8 cellular contexts compared by ENCODE assay signal in the genomic region with DNA sequence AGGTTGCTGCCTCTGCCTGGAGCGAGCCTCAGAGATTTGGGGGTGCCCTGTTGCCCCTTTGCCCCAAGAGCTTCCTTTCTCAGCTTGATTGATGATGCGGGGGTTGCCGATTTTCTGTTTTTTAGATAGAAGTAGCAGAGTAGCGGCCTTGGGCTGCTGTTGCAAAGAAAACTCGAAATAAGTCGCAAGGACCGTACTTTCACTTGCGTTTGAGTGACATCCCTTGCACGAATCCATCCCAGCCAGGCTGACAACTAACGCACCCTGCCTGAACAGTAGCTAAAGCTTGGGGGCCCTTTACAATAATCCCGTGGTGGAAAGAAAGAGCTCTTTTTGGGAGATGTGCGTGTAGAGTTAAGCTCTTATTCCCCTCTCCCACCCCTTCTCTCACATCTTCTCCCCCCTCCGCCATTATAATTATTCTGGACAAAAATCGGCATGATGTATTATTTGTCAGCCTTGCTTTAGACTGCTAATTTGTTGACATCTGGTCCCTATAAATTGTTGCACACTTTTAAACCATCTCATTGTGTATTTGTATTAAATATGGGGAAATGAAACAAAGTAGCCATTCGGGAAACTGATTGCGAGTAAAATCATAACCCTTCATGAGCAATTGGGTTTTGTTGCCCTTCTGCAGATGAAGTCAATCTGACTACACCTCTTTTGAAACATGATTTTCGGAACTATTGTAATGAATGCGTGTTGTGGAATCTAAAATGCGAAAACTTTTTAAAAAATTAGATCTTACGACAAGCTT. TPM values are rescaled to one million over a fixed set of nuclear protein-coding genes. Genes with fewer than 3 reads are reported as not detected.
DNase-seq lines count a peak whose midpoint lies in the region; ATAC-seq and TF ChIP-seq lines count a peak whose summit lies in the region.

No MANE protein-coding gene starts in this region.

- peak in 9 of 10 experiments; percentile 8 to 44 (median 19) for DNase-seq in CD4-positive, alpha-beta T cell
- no peak for DNase-seq in WERI-Rb-1
- peak in 3 of 10 donors; percentile 17 to 40 (median 39) for DNase-seq in dorsolateral prefrontal cortex
- no peak for DNase-seq in mesothelial cell of epicardium (ENCODE audit: low spot score in 2 of 2, unreplicated experiment in 2 of 2)
- peak in 4 of 6 experiments; percentile 23 to 62 (median 53) for DNase-seq in stimulated activated naive CD4-positive, alpha-beta T cell (lab: John Stamatoyannopoulos, UW)
- DNase-seq in NCI-H526 treated with DMSO at 0.1 percent for 48 hours (lab: John Stamatoyannopoulos, UW), result no peak

- H3K27me3 ChIP-seq in CD4-positive, alpha-beta T cell (ENCODE audit: control insufficient read depth, insufficient read depth, low read length), result no peaks in the 10 kb centered on the region
- H3K27me3 ChIP-seq in WERI-Rb-1 (ENCODE audit: insufficient read depth, low read depth, severe bottlenecking) (no peaks in the 10 kb centered on the region), dorsolateral prefrontal cortex (no peaks in the 10 kb centered on the region)

- peak overlapping the region; percentile 91 for H3K27ac Mint-ChIP-seq in CD4-positive, alpha-beta T cell
- peak overlapping the region; percentile 97 for H3K27ac Mint-ChIP-seq in mesothelial cell of epicardium

- H3K4me3 ChIP-seq in WERI-Rb-1 (ENCODE audit: low read depth, low read length) (peak overlapping the region; percentile 61), dorsolateral prefrontal cortex (peak overlapping the region; percentile 73 to 99 (median 94))

- peak overlapping the region; percentile 79 for H3K27ac ChIP-seq in CD4-positive, alpha-beta T cell (ENCODE audit: low read depth, low read length)
- H3K27ac ChIP-seq in WERI-Rb-1, result peak overlapping the region; percentile 82
- H3K27ac ChIP-seq in dorsolateral prefrontal cortex, result peak overlapping the region in 53 of 59 donors; percentile 6 to 90 (median 72)

- CTCF ChIA-PET in CD4-positive, alpha-beta T cell (lab: Charles Lee), result interaction anchor here (0.8 to 2.1 kb wide), 7 partner anchors 9 to 78 kb away, joined by 3 to 8 read pairs (median 4); no protein-coding TSS in a partner anchor

- intact Hi-C loops in CD4-positive, alpha-beta T cell (cut with DNase I, micrococcal nuclease), result loop anchor here in 1 of 2 experiments (1.0 kb wide), 1 partner anchor 26 kb away; no protein-coding TSS in a partner anchor
- intact Hi-C loops in dorsolateral prefrontal cortex (cut with DNase I), result loop anchor here in 1 of 2 donors (2.0 kb wide), 1 partner anchor 26 kb away; no protein-coding TSS in a partner anchor

- ATAC-seq in CD4-positive, alpha-beta T cell (ENCODE audit: poor library complexity), result peak; percentile 48
- ATAC-seq in GM19397 (IDR thresholded peaks at IDR 0.05; ENCODE audit: unreplicated experiment) (peak; percentile 15), HG03520 (IDR thresholded peaks at IDR 0.05; ENCODE audit: unreplicated experiment) (peak; percentile 25)

- H3K27me3 Mint-ChIP-seq in CD4-positive, alpha-beta T cell, result no peaks in the 10 kb centered on the region
- H3K27me3 Mint-ChIP-seq in mesothelial cell of epicardium (ENCODE audit: low read depth), result no peaks in the 10 kb centered on the region

- no peak for TF ChIP-seq CTCF in CD4-positive, alpha-beta T cell (IDR thresholded peaks at IDR 0.05)
- TF ChIP-seq CTCF in WERI-Rb-1 (IDR thresholded peaks at IDR 0.05; ENCODE audit: low read depth, low read length) (no peak), dorsolateral prefrontal cortex (IDR thresholded peaks at IDR 0.05 in 54 of 56, conservative IDR thresholded peaks at IDR 0.05 in 2 of 56; ENCODE audit: low read depth in 1 of 56, partially characterized antibody in 56 of 56) (no peak), mesothelial cell of epicardium (IDR thresholded peaks at IDR 0.05; ENCODE audit: unreplicated experiment) (no peak)

- peak overlapping the region; percentile 97 for H3K4me3 Mint-ChIP-seq in CD4-positive, alpha-beta T cell
- H3K4me3 Mint-ChIP-seq in mesothelial cell of epicardium, result peak overlapping the region; percentile 97

- POLR2A ChIA-PET in CD4-positive, alpha-beta T cell (lab: Charles Lee), result interaction anchor here (0.7 to 1.9 kb wide), 13 partner anchors 13 to 584 kb away, joined by 3 to 13 read pairs (median 4); partner anchors contain the start of genes COTL1, KLHL36 and MBTPS1

- no peaks in the 10 kb centered on the region for H3K36me3 ChIP-seq in WERI-Rb-1

- no peaks in the 10 kb centered on the region for H3K9me3 ChIP-seq in CD4-positive, alpha-beta T cell (ENCODE audit: control insufficient read depth, low read length)
- H3K9me3 ChIP-seq in WERI-Rb-1 (ENCODE audit: severe bottlenecking), result no peaks in the 10 kb centered on the region

- H3K9me3 Mint-ChIP-seq in CD4-positive, alpha-beta T cell, result no peaks in the 10 kb centered on the region
- H3K9me3 Mint-ChIP-seq in mesothelial cell of epicardium, result no peaks in the 10 kb centered on the region

- peaks cover 14% of the 10 kb centered on the region for H3K36me3 Mint-ChIP-seq in CD4-positive, alpha-beta T cell (ENCODE audit: low read depth)
- H3K36me3 Mint-ChIP-seq in mesothelial cell of epicardium, result peaks cover 3% of the 10 kb centered on the region

- H3K4me1 Mint-ChIP-seq in CD4-positive, alpha-beta T cell (ENCODE audit: low read depth), result peaks cover 43% of the 10 kb centered on the region
- H3K4me1 Mint-ChIP-seq in mesothelial cell of epicardium, result peaks cover 41% of the 10 kb centered on the region

RNA-seq across cellular contexts. Expression of gene USP10, which starts 0.9 kb away (rescaled TPM):
- 100 to 1,000 TPM in 1 of 2 experiments, 10 to 100 TPM in 1; 99.3 to 106 TPM for total RNA-seq in CD4-positive, alpha-beta T cell
- 100 to 1,000 TPM in 1 of 120 experiments, 10 to 100 TPM in 119; 58.1 to 104 (median 76.8) TPM for total RNA-seq in dorsolateral prefrontal cortex
- total RNA-seq in mesothelial cell of epicardium, result 118 to 128 TPM (median 124 TPM) in 3 replicates

RNA-seq across cellular contexts. Expression of gene KLHL36, which starts 52.4 kb away (rescaled TPM):
- 10 to 100 TPM; 76.6 to 78.6 TPM for total RNA-seq in CD4-positive, alpha-beta T cell
- total RNA-seq in dorsolateral prefrontal cortex (10 to 100 TPM; 30.4 to 77.3 (median 47.4) TPM), mesothelial cell of epicardium (44.9 to 51.6 TPM (median 46.9 TPM) in 3 replicates)

Comparison
In these comparisons a context has a peak if more than half of its experiments do, and no peak if none do; other contexts are left out.
1. DNase-seq: peak in CD4-positive, alpha-beta T cell (9 of 10) and stimulated activated naive CD4-positive, alpha-beta T cell (4 of 6); none in WERI-Rb-1 (single experiment), mesothelial cell of epicardium (0 of 2) and NCI-H526 treated with DMSO at 0.1 percent for 48 hours (single experiment).
2. Peak in every context shown above with its lines, with median percentiles within 50 percentile points of each other: ATAC-seq and H3K27ac ChIP-seq.